8 cellular contexts compared by ENCODE assay signal in the genomic region with DNA sequence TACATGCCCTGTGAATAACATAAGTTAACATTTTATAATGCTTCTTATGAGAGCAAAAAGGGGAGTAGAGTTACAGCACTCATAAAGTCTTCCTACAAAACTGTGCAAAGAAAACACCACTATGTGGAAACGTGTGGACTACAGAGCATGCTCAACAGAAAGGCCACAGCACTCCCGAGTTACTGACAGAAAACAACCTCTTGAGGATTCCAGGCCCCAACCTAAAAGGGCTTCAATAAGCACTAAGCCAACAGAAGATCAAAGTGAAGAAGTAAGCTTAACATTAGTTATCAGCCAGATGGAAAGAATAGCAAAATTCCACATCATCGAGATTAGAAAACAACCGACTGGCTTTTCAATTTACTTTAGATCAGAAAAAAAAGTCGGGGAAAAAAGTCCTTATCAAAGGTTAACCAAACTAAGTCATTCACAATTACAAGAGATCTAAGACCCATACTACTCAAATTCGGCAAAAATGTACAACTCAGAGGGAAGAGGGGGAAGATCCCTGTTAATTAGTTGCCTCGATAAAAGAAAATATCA. TPM values are rescaled to one million over a fixed set of nuclear protein-coding genes. Genes with fewer than 3 reads are reported as not detected.
DNase-seq lines count a peak whose midpoint lies in the region; ATAC-seq and TF ChIP-seq lines count a peak whose summit lies in the region.

No MANE protein-coding gene starts in this region.

- H3K9me3 ChIP-seq in effector memory CD4-positive, alpha-beta T cell (ENCODE audit: control insufficient read depth, low read length) = no peaks in the 10 kb centered on the region

- no peaks in the 10 kb centered on the region for H3K27me3 ChIP-seq in effector memory CD4-positive, alpha-beta T cell (replicated peaks; ENCODE audit: control insufficient read depth, insufficient read depth, low read length, poor library complexity, severe bottlenecking)

- H3K36me3 ChIP-seq in effector memory CD4-positive, alpha-beta T cell (ENCODE audit: control insufficient read depth, insufficient read depth, low read length) = no peaks in the 10 kb centered on the region

- no peak for DNase-seq in activated naive CD4-positive, alpha-beta T cell treated with anti-CD3 and anti-CD28 coated beads for 36 hours
- DNase-seq in activated naive CD4-positive, alpha-beta T cell treated with anti-CD3 and anti-CD28 coated beads, Interleukin-2, amount 50 U/mL, for 16 hours = no peak
- peak; percentile 59 for DNase-seq in RKO (ENCODE audit: low spot score)
- no peak for DNase-seq in effector memory CD4-positive, alpha-beta T cell
- DNase-seq in naive thymus-derived CD8-positive, alpha-beta T cell = no peak
- DNase-seq in GM10248 (ENCODE audit: extremely low spot score) = no peak

- H3K4me3 ChIP-seq in effector memory CD4-positive, alpha-beta T cell (ENCODE audit: insufficient read depth, low read depth, low read length, poor library complexity, severe bottlenecking) = peak overlapping the region; percentile 77

- CTCF ChIA-PET in activated naive CD4-positive, alpha-beta T cell treated with anti-CD3 and anti-CD28 coated beads for 36 hours (lab: Charles Lee) = interaction anchor here (0.7 to 6.3 kb wide), 7 partner anchors 10 to 218 kb away, joined by 3 to 42 read pairs (median 4); no protein-coding TSS in a partner anchor
- CTCF ChIA-PET in GM10248 (lab: Yijun Ruan, JAX) = interaction anchor here (1.2 to 3.8 kb wide), 6 partner anchors 11 to 220 kb away, joined by 3 to 24 read pairs (median 4); partner anchors contain the start of gene RP9

- H3K4me3 Mint-ChIP-seq in activated naive CD4-positive, alpha-beta T cell treated with anti-CD3 and anti-CD28 coated beads for 36 hours = peak overlapping the region; percentile 97
- peak overlapping the region; percentile 88 to 97 (median 96) for H3K4me3 Mint-ChIP-seq in naive thymus-derived CD8-positive, alpha-beta T cell

- H3K9me3 Mint-ChIP-seq in activated naive CD4-positive, alpha-beta T cell treated with anti-CD3 and anti-CD28 coated beads for 36 hours = no peaks in the 10 kb centered on the region
- no peaks in the 10 kb centered on the region for H3K9me3 Mint-ChIP-seq in naive thymus-derived CD8-positive, alpha-beta T cell

- no peak for TF ChIP-seq CTCF in GM10248 (IDR thresholded peaks at IDR 0.05; ENCODE audit: control extremely low read depth, extremely low read depth, low read depth, missing control alignments)

- H3K27ac Mint-ChIP-seq in activated naive CD4-positive, alpha-beta T cell treated with anti-CD3 and anti-CD28 coated beads for 36 hours = peak overlapping the region; percentile 98
- H3K27ac Mint-ChIP-seq in naive thymus-derived CD8-positive, alpha-beta T cell = peak overlapping the region; percentile 98 to 100 (median 99)

- peaks cover 19% of the 10 kb centered on the region for H3K36me3 Mint-ChIP-seq in activated naive CD4-positive, alpha-beta T cell treated with anti-CD3 and anti-CD28 coated beads for 36 hours (ENCODE audit: low read depth)
- peaks cover 0 to 11% (median 0%) of the 10 kb centered on the region in 3 donors for H3K36me3 Mint-ChIP-seq in naive thymus-derived CD8-positive, alpha-beta T cell

- peaks cover 29% of the 10 kb centered on the region for H3K4me1 ChIP-seq in effector memory CD4-positive, alpha-beta T cell (ENCODE audit: control insufficient read depth, insufficient read depth, low read length, poor library complexity, severe bottlenecking)

- ATAC-seq in naive thymus-derived CD8-positive, alpha-beta T cell = no peak
- ATAC-seq in GM19397 (IDR thresholded peaks at IDR 0.05; ENCODE audit: unreplicated experiment) = no peak
- ATAC-seq in GM18873 (IDR thresholded peaks at IDR 0.05; ENCODE audit: low FRiP score, unreplicated experiment) = no peak

- no peaks in the 10 kb centered on the region for H3K27me3 Mint-ChIP-seq in activated naive CD4-positive, alpha-beta T cell treated with anti-CD3 and anti-CD28 coated beads for 36 hours (ENCODE audit: low read depth)
- no peaks in the 10 kb centered on the region for H3K27me3 Mint-ChIP-seq in naive thymus-derived CD8-positive, alpha-beta T cell

- intact Hi-C loops in activated naive CD4-positive, alpha-beta T cell treated with anti-CD3 and anti-CD28 coated beads for 36 hours (cut with micrococcal nuclease) = loop anchor here (2.0 kb wide), 1 partner anchor 165 kb away; no protein-coding TSS in a partner anchor

- POLR2A ChIA-PET in naive thymus-derived CD8-positive, alpha-beta T cell (lab: Charles Lee) = interaction anchor here (0.8 to 5.0 kb wide), 14 partner anchors 10 to 400 kb away, joined by 3 to 50 read pairs (median 11); partner anchors contain the start of genes AVL9, BBS9, LSM5 and NT5C3A
- POLR2A ChIA-PET in GM10248 (lab: Yijun Ruan, JAX) = interaction anchor here (1.1 kb wide), 1 partner anchor 43 kb away, joined by 3 read pairs; no protein-coding TSS in a partner anchor

- peak overlapping the region; percentile 99 for H3K27ac ChIP-seq in effector memory CD4-positive, alpha-beta T cell (ENCODE audit: insufficient read depth, low read length, poor library complexity, severe bottlenecking)

- peaks cover 62% of the 10 kb centered on the region for H3K4me1 Mint-ChIP-seq in activated naive CD4-positive, alpha-beta T cell treated with anti-CD3 and anti-CD28 coated beads for 36 hours (ENCODE audit: low read depth)
- H3K4me1 Mint-ChIP-seq in naive thymus-derived CD8-positive, alpha-beta T cell = peaks cover 29 to 72% (median 63%) of the 10 kb centered on the region in 4 donors

RNA-seq across cellular contexts. Expression of gene KBTBD2, which starts 1.5 kb away (rescaled TPM):
- 10 to 100 TPM; 30.6 to 32.2 TPM for total RNA-seq in activated naive CD4-positive, alpha-beta T cell treated with anti-CD3 and anti-CD28 coated beads for 36 hours
- total RNA-seq in naive thymus-derived CD8-positive, alpha-beta T cell = 10 to 100 TPM; 58.5 to 64.6 TPM
- 10 to 100 TPM; 15.7 to 24.7 (median 16.2) TPM for polyA plus RNA-seq in naive thymus-derived CD8-positive, alpha-beta T cell
